ENCODE assay signal across 22 cellular contexts in the genomic region with DNA sequence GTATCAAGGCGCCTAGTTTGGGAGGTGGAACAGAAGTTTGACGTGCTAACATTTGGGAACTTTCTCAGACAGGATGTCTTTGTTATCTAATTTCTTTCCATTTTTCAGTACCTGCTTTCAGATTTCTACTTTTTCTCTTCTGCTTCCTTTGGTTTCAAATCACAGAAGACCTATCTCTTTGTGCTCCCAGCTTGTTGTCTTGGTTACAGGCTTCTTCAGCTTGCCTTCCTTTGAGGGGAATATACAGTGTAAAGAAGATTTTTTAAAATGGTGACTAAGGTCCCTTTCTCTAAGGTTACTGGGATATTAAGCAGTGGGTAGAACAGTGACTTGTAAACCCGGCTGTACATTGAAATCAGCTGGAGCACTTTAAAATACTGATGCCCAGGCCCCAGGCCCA.
"Had no signal": no experiment of that assay in that cellular context is flagged by ENCODE, and none has a peak within 500 bp of the region (broad histone marks: within the 10 kb centered on the region; RNA-seq: fewer than 3 reads in every experiment).

No MANE protein-coding gene starts in this region.

- H3K27ac ChIP-seq: esophagus muscularis mucosa, gastroesophageal sphincter, parathyroid adenoma, testis, uterus had no signal

- H3K36me3 ChIP-seq: esophagus muscularis mucosa, uterus had no signal

- H3K4me3 ChIP-seq: body of pancreas, esophagus muscularis mucosa, gastroesophageal sphincter, left ventricle myocardium inferior, testis, uterus had no signal

- ATAC-seq: activated CD4-positive, alpha-beta T cell treated with anti-CD3 and anti-CD28 coated beads for 36 hours; activated naive CD8-positive, alpha-beta T cell treated with anti-CD3 and anti-CD28 coated beads, Interleukin-2, amount 50 U/mL, for 24 hours; activated T-cell treated with anti-CD3 and anti-CD28 coated beads, Interleukin-2, amount 50 U/mL, for 72 hours; effector memory CD8-positive, alpha-beta T cell; gastroesophageal sphincter; naive thymus-derived CD8-positive, alpha-beta T cell; sciatic nerve; stimulated activated memory B cell treated with anti-CD40 and anti-IgM and Interleukin-4, amounts not matched to agents 10 μg/mL and 1 μg/mL and 100 μg/mL, for 72 hours; WTC11 had no signal

- FAIRE-seq: small intestine had no signal

- H3K27ac Mint-ChIP-seq: activated CD4-positive, alpha-beta T cell treated with anti-CD3 and anti-CD28 coated beads for 36 hours; activated naive CD4-positive, alpha-beta T cell treated with anti-CD3 and anti-CD28 coated beads, Interleukin-2, amount 10 ng/mL, durations not matched to agents 7 days and 5 days; activated naive CD8-positive, alpha-beta T cell treated with anti-CD3 and anti-CD28 coated beads, Interleukin-2, amount 50 U/mL, for 24 hours; activated T-cell treated with anti-CD3 and anti-CD28 coated beads, Interleukin-2, amount 50 U/mL, for 72 hours; stimulated activated memory B cell treated with anti-CD40 and anti-IgM and Interleukin-4, amounts not matched to agents 10 μg/mL and 1 μg/mL and 100 μg/mL, for 72 hours; WTC11 had no signal

- H3K9me3 Mint-ChIP-seq: activated naive CD4-positive, alpha-beta T cell treated with anti-CD3 and anti-CD28 coated beads, Interleukin-2, amount 10 ng/mL, durations not matched to agents 7 days and 5 days; activated naive CD8-positive, alpha-beta T cell treated with anti-CD3 and anti-CD28 coated beads, Interleukin-2, amount 50 U/mL, for 24 hours; activated T-cell treated with anti-CD3 and anti-CD28 coated beads, Interleukin-2, amount 50 U/mL, for 72 hours; effector memory CD8-positive, alpha-beta T cell; mesothelial cell of epicardium; WTC11 had no signal

- H3K27me3 ChIP-seq: body of pancreas, esophagus muscularis mucosa, gastroesophageal sphincter, testis, uterus had no signal

- H3K4me1 ChIP-seq: gastroesophageal sphincter, testis, uterus had no signal

- H3K4me3 Mint-ChIP-seq: activated CD4-positive, alpha-beta T cell treated with anti-CD3 and anti-CD28 coated beads for 36 hours; activated naive CD4-positive, alpha-beta T cell treated with anti-CD3 and anti-CD28 coated beads, Interleukin-2, amount 10 ng/mL, durations not matched to agents 7 days and 5 days; activated naive CD8-positive, alpha-beta T cell treated with anti-CD3 and anti-CD28 coated beads, Interleukin-2, amount 50 U/mL, for 24 hours; activated T-cell treated with anti-CD3 and anti-CD28 coated beads, Interleukin-2, amount 50 U/mL, for 72 hours; effector memory CD8-positive, alpha-beta T cell; mesothelial cell of epicardium; naive thymus-derived CD8-positive, alpha-beta T cell; stimulated activated memory B cell treated with anti-CD40 and anti-IgM and Interleukin-4, amounts not matched to agents 10 μg/mL and 1 μg/mL and 100 μg/mL, for 72 hours; WTC11 had no signal

- H3K27me3 Mint-ChIP-seq: activated CD4-positive, alpha-beta T cell treated with anti-CD3 and anti-CD28 coated beads for 36 hours; activated naive CD4-positive, alpha-beta T cell treated with anti-CD3 and anti-CD28 coated beads, Interleukin-2, amount 10 ng/mL, durations not matched to agents 7 days and 5 days; activated naive CD8-positive, alpha-beta T cell treated with anti-CD3 and anti-CD28 coated beads, Interleukin-2, amount 50 U/mL, for 24 hours; effector memory CD8-positive, alpha-beta T cell; naive thymus-derived CD8-positive, alpha-beta T cell; stimulated activated memory B cell treated with anti-CD40 and anti-IgM and Interleukin-4, amounts not matched to agents 10 μg/mL and 1 μg/mL and 100 μg/mL, for 72 hours had no signal

- H3K4me1 Mint-ChIP-seq: activated naive CD4-positive, alpha-beta T cell treated with anti-CD3 and anti-CD28 coated beads, Interleukin-2, amount 10 ng/mL, durations not matched to agents 7 days and 5 days had no signal

- H3K9me3 ChIP-seq: body of pancreas, esophagus muscularis mucosa, gastroesophageal sphincter, left ventricle myocardium inferior, testis, uterus had no signal

- DNase-seq: activated CD4-positive, alpha-beta T cell treated with anti-CD3 and anti-CD28 coated beads for 36 hours; activated CD4-positive, alpha-beta T cell treated with anti-CD3 and anti-CD28 coated beads, Interleukin-2, amount 50 U/mL, for 48 hours; activated effector memory CD4-positive, alpha-beta T cell treated with Interleukin-2 at 50 U/mL for 16 hours; activated naive CD4-positive, alpha-beta T cell treated with anti-CD3 and anti-CD28 coated beads, Interleukin-2, amount 10 ng/mL, durations not matched to agents 7 days and 5 days; activated naive CD8-positive, alpha-beta T cell treated with anti-CD3 and anti-CD28 coated beads, Interleukin-2, amount 50 U/mL, for 24 hours; activated T-cell treated with anti-CD3 and anti-CD28 coated beads, Interleukin-2, amount 50 U/mL, for 72 hours; effector memory CD8-positive, alpha-beta T cell; head of caudate nucleus; left ventricle myocardium inferior; naive thymus-derived CD8-positive, alpha-beta T cell; small intestine; T-helper 9 cell; testis; uterus had no signal
